ENCODE assay signal across 8 cellular contexts in the genomic region with DNA sequence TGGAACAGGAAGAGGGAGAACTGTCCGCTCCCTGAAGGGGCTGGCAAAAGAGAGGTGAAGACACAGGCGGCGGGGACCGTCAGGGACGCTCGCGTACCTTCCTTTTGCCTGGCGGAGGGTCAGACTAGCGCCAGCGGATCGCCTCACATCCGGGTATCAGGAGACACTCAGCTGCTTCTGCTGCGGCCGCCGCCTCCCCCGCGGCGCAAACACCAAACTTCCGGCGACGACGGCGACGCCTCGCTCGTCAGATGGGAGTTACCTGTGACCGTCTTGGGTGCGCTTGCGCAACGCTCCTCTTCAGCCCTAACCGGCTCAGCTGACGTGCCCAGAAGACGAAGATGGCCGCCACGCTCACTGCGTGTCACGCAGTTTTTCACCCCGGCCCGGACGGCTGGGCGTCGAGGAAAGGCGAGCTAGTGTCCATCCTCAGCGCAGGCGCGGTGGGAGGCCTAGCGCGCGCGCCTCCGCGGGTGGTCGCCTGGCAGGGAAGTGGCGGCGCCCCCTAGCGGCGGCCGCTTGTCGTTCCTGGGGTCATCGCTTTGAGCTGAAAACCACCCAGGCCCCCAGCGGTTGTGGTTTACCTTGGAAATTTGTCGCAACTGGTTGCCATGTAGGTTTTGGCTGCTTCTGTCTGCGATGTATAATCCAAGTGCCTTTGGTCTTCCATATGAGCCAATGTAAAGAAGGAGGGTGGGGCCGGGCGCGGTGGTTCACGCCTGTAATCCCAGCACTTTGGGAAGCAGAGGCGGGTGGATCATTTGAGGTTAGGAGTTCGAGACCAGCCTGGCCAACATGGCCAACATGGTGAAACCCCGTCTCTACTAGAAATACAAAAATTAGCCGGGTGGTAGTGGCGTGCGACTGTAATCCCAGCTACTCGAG. TPM values are rescaled to one million over a fixed set of nuclear protein-coding genes. Genes with fewer than 3 reads are reported as not detected.
A peak's percentile ranks its signal among the peaks of the same experiment; 100 is the strongest.
DNase-seq lines count a peak whose midpoint lies in the region; ATAC-seq and TF ChIP-seq lines count a peak whose summit lies in the region.

A gene with protein sequence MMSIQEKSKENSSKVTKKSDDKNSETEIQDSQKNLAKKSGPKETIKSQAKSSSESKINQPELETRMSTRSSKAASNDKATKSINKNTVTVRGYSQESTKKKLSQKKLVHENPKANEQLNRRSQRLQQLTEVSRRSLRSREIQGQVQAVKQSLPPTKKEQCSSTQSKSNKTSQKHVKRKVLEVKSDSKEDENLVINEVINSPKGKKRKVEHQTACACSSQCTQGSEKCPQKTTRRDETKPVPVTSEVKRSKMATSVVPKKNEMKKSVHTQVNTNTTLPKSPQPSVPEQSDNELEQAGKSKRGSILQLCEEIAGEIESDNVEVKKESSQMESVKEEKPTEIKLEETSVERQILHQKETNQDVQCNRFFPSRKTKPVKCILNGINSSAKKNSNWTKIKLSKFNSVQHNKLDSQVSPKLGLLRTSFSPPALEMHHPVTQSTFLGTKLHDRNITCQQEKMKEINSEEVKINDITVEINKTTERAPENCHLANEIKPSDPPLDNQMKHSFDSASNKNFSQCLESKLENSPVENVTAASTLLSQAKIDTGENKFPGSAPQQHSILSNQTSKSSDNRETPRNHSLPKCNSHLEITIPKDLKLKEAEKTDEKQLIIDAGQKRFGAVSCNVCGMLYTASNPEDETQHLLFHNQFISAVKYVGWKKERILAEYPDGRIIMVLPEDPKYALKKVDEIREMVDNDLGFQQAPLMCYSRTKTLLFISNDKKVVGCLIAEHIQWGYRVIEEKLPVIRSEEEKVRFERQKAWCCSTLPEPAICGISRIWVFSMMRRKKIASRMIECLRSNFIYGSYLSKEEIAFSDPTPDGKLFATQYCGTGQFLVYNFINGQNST (minus strand): TSS at position 179 of the 885 bp plus-strand sequence. CDS start 25,861 bp downstream, outside the sequence.

- H3K4me3 Mint-ChIP-seq in activated B cell treated with CpG ODN at 0.5 μM for 24 hours = peak within 1 kb of the TSS; percentile 96

- DNase-seq in AG10803 (ENCODE audit: low read depth) (peak; percentile 99), NCI-H226 (peak; percentile 98), activated B cell treated with CpG ODN at 0.5 μM for 24 hours (peak; percentile 88), caudate nucleus (lab: John Stamatoyannopoulos, UW) (peak in 60 of 61 donors; percentile 48 to 95 (median 86)), inferior parietal cortex (ENCODE audit: extremely low spot score) (peak; percentile 93)
- DNase-seq in stimulated activated CD4-positive, alpha-beta T cell treated with anti-CD3 and anti-CD28 coated beads, Interleukin-12 subunit alpha, Interleukin-12 subunit beta, amount 100 ng/mL, for 24 hours (ENCODE audit: low read depth in 2 of 2) = peak; percentile 86

- peak within 1 kb of the TSS; percentile 100 for H3K4me3 ChIP-seq in AG10803 (ENCODE audit: low read length)

- CTCF ChIA-PET in activated B cell treated with CpG ODN at 0.5 μM for 24 hours (lab: Charles Lee) = interaction anchor here (0.7 to 4.5 kb wide), 10 partner anchors 10 to 142 kb away, joined by 3 to 59 read pairs (median 4); a partner anchor contains a TSS

- ATAC-seq in HG03196 (IDR thresholded peaks at IDR 0.05; ENCODE audit: unreplicated experiment) (peak; percentile 90), activated B cell treated with CpG ODN at 0.5 μM for 24 hours (ENCODE audit: low read depth) (peak; percentile 80)

- in situ Hi-C loops in GM18951 (cut with MboI; ENCODE audit: low sequenced_read_pairs, unreplicated experiment) = no loop called here

- no peaks in the 10 kb centered on the region for H3K9me3 Mint-ChIP-seq in activated B cell treated with CpG ODN at 0.5 μM for 24 hours

- peak; percentile 65 for TF ChIP-seq CTCF in AG10803 (conservative IDR thresholded peaks at IDR 0.05; ENCODE audit: low read length)
- peak; percentile 78 for TF ChIP-seq CTCF in activated B cell treated with CpG ODN at 0.5 μM for 24 hours (IDR thresholded peaks at IDR 0.05)

- H3K27me3 Mint-ChIP-seq in activated B cell treated with CpG ODN at 0.5 μM for 24 hours = no peaks in the 10 kb centered on the region

- intact Hi-C loops in activated B cell treated with CpG ODN at 0.5 μM for 24 hours (cut with micrococcal nuclease) = loop anchor here (1.0 to 10.0 kb wide), 7 partner anchors 12 to 1624 kb away; a partner anchor contains a TSS

- TF ChIP-seq POLR2A in GM18951 (IDR thresholded peaks at IDR 0.05; ENCODE audit: extremely low read depth, insufficient read depth, insufficient read length) = peak; percentile 92

- peaks cover 14% of the 10 kb centered on the region for H3K36me3 Mint-ChIP-seq in activated B cell treated with CpG ODN at 0.5 μM for 24 hours (ENCODE audit: low read depth)

- H3K27ac Mint-ChIP-seq in activated B cell treated with CpG ODN at 0.5 μM for 24 hours = peak within 1 kb of the TSS; percentile 99

- peak within 1 kb of the TSS; percentile 95 for H3K27ac ChIP-seq in caudate nucleus (ENCODE audit: low read depth, low read length)

- POLR2A ChIA-PET in activated B cell treated with CpG ODN at 0.5 μM for 24 hours (lab: Charles Lee) = interaction anchor here (0.6 to 5.2 kb wide), 21 partner anchors 10 to 1852 kb away, joined by 3 to 152 read pairs (median 4); a partner anchor contains a TSS

- H3K4me1 Mint-ChIP-seq in activated B cell treated with CpG ODN at 0.5 μM for 24 hours = peaks cover 50% of the 10 kb centered on the region

RNA-seq across cellular contexts. Expression of the gene that starts here (rescaled TPM):
- 18.2 and 19.6 TPM in 2 replicates for total RNA-seq in activated B cell treated with CpG ODN at 0.5 μM for 24 hours

Comparison
In these comparisons a context has a peak if more than half of its experiments do, and no peak if none do; other contexts are left out.
1. Peak in every context shown above with its lines: DNase-seq, ATAC-seq, H3K4me3 ChIP-seq and H3K27ac ChIP-seq.